ENCODE assay signal across 8 cellular contexts in the genomic region with DNA sequence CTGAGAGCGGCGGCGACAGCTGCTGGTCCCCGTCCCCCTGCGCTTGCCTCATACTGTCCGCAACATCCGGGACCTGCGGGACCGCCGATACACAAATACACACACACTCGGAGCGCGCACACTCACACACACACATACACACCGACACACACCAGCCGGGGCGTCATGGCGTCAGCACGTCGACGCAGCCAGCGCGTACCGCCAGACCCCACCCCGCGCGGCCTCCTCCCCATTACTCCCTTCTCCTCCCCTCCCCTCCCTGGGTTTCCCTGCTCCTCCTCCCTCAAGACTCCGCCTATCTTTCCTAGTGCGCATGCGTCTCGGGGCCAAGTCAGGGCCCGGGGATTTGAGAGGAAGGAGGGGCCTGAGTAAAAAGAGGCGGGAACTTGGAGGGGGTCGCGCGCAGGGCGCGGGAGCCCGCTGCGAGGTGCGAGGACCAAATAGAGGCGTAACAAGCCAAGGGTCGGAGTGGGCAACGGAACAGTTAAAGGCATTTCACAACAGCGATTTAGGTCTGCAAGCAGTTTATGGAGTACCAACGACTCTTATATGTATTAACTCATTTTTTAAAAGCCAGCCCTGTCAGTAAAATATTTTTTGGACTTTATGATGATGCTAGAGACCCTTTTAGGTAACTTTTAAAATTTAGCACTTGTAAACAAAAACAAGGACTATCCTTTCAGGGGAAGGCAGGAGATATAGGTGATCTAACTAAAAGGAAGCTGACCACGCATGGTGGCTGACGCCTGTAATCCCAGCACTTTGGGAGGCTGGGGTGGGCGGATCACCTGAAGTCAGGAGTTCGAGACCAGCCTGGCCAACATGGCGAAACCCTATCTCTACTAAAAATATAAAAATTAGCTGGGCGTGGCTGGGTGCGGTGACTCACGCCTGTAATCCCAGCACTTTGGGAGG. TPM values are rescaled to one million over a fixed set of nuclear protein-coding genes. Genes with fewer than 3 reads are reported as not detected.
DNase-seq lines count a peak whose midpoint lies in the region; ATAC-seq and TF ChIP-seq lines count a peak whose summit lies in the region.

A gene (minus strand): TSS at position 165 of the 915 bp plus-strand sequence. CDS start 55,287 bp downstream, outside the sequence.

- TF ChIP-seq CTCF in AG04450 (IDR thresholded peaks at IDR 0.05; ENCODE audit: low read depth, low read length): no peak

- ATAC-seq in GM18909 (IDR thresholded peaks at IDR 0.05; ENCODE audit: poor library complexity, unreplicated experiment): peak; percentile 79
- ATAC-seq in HG03196 (IDR thresholded peaks at IDR 0.05; ENCODE audit: unreplicated experiment): peak; percentile 74

- peak within 1 kb of the TSS; percentile 78 for H3K4me3 ChIP-seq in AG04450 (ENCODE audit: low read depth, low read length)

- peak within 1 kb of the TSS; percentile 83 for H3K27ac ChIP-seq in AG04450 (ENCODE audit: low read depth, low read length)

- H3K27me3 ChIP-seq in AG04450 (ENCODE audit: control insufficient read depth, insufficient read depth, low read length): no peaks in the 10 kb centered on the region

- POLR2A ChIA-PET in AG04450 (lab: Yijun Ruan, JAX): interaction anchor here (0.6 to 1.0 kb wide), 2 partner anchors 32 to 1595 kb away, joined by 3 to 20 read pairs; no protein-coding TSS in a partner anchor

- DNase-seq in AG04450 (ENCODE audit: low read depth, low spot score): peak; percentile 99
- DNase-seq in NCI-H345 treated with DMSO at 0.1 percent for 48 hours (lab: John Stamatoyannopoulos, UW; ENCODE audit: unreplicated experiment): peak; percentile 97
- DNase-seq in activated CD4-positive, CD25-positive, alpha-beta regulatory T cell (lab: John Stamatoyannopoulos, UW): peak; percentile 97 to 98 (median 97)
- peak; percentile 100 for DNase-seq in central memory CD4-positive, alpha-beta T cell
- peak; percentile 99 for DNase-seq in inferior parietal cortex (ENCODE audit: extremely low spot score)
- peak; percentile 97 to 98 for DNase-seq in stimulated activated CD4-positive, alpha-beta T cell treated with anti-CD3 and anti-CD28 coated beads, Interleukin-12 subunit alpha, Interleukin-12 subunit beta, amount 100 ng/mL, for 24 hours (ENCODE audit: low read depth in 2 of 2)

- CTCF ChIA-PET in AG04450 (lab: Charles Lee): interaction anchor here (0.8 to 1.5 kb wide), 2 partner anchors 18 to 108 kb away, joined by 3 to 8 read pairs; no protein-coding TSS in a partner anchor

- H3K9me3 ChIP-seq in AG04450 (ENCODE audit: control insufficient read depth, insufficient read depth, low read length): no peaks in the 10 kb centered on the region; the same call in 1 of the 2 replicates

RNA-seq across cellular contexts. Expression of the gene that starts here (rescaled TPM):
- polyA plus RNA-seq in AG04450 (2011; rRNA removed): 51.6 and 52.1 TPM in 2 replicates
- 77.0 and 81.1 TPM in 2 replicates for polyA minus RNA-seq in AG04450 (2011; rRNA and poly(A)+ RNA removed)

Comparison
In these comparisons a context has a peak if more than half of its experiments do, and no peak if none do; other contexts are left out.
1. Peak in every context shown above with its lines: DNase-seq, ATAC-seq, H3K4me3 ChIP-seq and H3K27ac ChIP-seq.